8 cellular contexts compared by ENCODE assay signal in the genomic region with DNA sequence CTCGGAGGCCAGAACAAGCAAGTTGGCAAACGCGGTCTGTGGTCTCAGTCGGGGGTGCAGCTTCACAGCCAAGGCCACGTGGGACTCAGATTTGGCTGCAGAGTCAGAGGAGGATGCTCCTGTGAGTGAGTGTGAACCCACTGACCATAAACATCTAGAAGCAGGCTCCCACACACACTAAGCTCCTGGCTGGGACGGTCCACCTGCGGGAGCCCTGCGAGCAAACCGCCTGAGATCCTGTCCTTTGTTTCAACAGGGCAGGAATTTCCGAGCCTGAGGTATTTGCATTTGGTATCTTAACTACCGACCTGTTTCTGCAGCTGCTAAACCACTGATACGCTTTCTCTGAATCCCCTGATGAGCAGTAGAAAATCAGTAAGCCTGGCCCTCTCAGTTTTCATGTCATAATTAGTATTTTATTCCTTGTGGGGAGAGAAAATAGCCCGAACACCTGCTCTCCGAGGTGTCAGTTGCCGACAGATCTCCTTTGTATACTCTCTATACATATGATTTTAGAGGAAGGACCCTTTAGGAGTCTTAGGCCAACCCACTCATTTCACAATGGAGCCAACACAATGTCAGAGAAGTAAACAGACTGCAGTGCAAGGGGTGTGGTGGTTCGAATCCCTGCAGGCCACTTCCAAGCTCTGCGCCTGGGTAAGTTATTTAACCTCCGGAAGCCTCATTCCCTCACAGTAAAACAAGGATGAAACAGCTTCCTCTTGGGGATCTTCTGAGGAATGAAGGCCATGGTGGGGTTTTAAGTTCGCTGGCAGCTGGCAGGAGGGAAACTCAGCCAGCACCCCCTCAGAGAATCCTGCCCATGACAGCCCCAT. TPM values are rescaled to one million over a fixed set of nuclear protein-coding genes. Genes with fewer than 3 reads are reported as not detected.
DNase-seq lines count a peak whose midpoint lies in the region; ATAC-seq, FAIRE-seq and TF ChIP-seq lines count a peak whose summit lies in the region.
"Had no signal": no experiment of that assay in that cellular context is flagged by ENCODE, and none has a peak within 500 bp of the region (broad histone marks: within the 10 kb centered on the region; RNA-seq: fewer than 3 reads in every experiment).

No MANE protein-coding gene starts in this region.

- WGBS in HUES64, result 24% methylated on average over 18 of the region's 19 CpGs
- WGBS in GM12878 (ENCODE audit: insufficient coverage, insufficient replicate concordance, low lambda C conversion rate, missing lambda C conversion rate), result 17% methylated on average over 19 of the region's 19 CpGs

- H3K27ac ChIP-seq in HUES64 (ENCODE audit: low read depth, low read length) (peak overlapping the region; percentile 93), GM12878 (ENCODE audit: control insufficient read depth, insufficient read depth) (peak overlapping the region; percentile 66), left lung (no peak overlapping the region)

- H3K4me3 ChIP-seq in HUES64 (ENCODE audit: low read length) (peak overlapping the region; percentile 19; the same call in 1 of the 2 replicates), GM12878 (peak overlapping the region; percentile 32; the same call in 1 of the 2 replicates), left lung (no peak overlapping the region)

- H4K20me1 ChIP-seq in GM12878 (ENCODE audit: control insufficient read depth, insufficient read depth), result no peaks in the 10 kb centered on the region

- H3K4me1 ChIP-seq in HUES64 (ENCODE audit: insufficient read depth, low read length), result peaks cover 20% of the 10 kb centered on the region
- H3K4me1 ChIP-seq in GM12878 (ENCODE audit: control insufficient read depth, insufficient read depth, low read length), result peaks cover 16% of the 10 kb centered on the region
- peaks cover 5 to 7% of the 10 kb centered on the region in 2 donors for H3K4me1 ChIP-seq in left lung

- no peak for FAIRE-seq in GM12878 (lab: Jason Lieb, UNC)
- FAIRE-seq: TTC549 had no signal

- TF ChIP-seq RAD21 in GM12878 (IDR thresholded peaks at IDR 0.05; ENCODE audit: insufficient read depth, low read depth, low read length), result no peak

- H3K79me2 ChIP-seq in GM12878 (ENCODE audit: control insufficient read depth, insufficient read depth, low read length), result no peaks in the 10 kb centered on the region

- peak overlapping the region; percentile 72 for H2AFZ ChIP-seq in GM12878 (ENCODE audit: control insufficient read depth, low read depth, low read length)

- no TSS peak for BruUV-seq in GM12878 (replicated peaks; lab: Mats Ljungman, UMichigan)

- H3K36me3 ChIP-seq in HUES64 (ENCODE audit: insufficient read depth, low read length) (no peaks in the 10 kb centered on the region), GM12878 (ENCODE audit: control insufficient read depth in 2 of 2, insufficient read depth in 2 of 2, low read length in 1 of 2) (no peaks in the 10 kb centered on the region), left lung (no peaks in the 10 kb centered on the region)

- H3K9me3 ChIP-seq in HUES64 (ENCODE audit: insufficient read depth, low read depth, low read length) (no peaks in the 10 kb centered on the region), GM12878 (replicated peaks; ENCODE audit: control insufficient read depth, insufficient read depth, low read length) (no peaks in the 10 kb centered on the region), left lung (no peaks in the 10 kb centered on the region)

- no peak; a peak in 1 of 4 replicates for TF ChIP-seq EP300 in GM12878 (IDR thresholded peaks at IDR 0.05; ENCODE audit: borderline replicate concordance in 1 of 2, control insufficient read depth in 1 of 2, low read depth in 2 of 2, low read length in 2 of 2)

- CTCF ChIA-PET in GM12878 (lab: Yijun Ruan, JAX), result interaction anchor here (0.8 to 2.8 kb wide), 7 partner anchors 20 to 820 kb away, joined by 3 to 13 read pairs (median 3); no protein-coding TSS in a partner anchor

- POLR2A ChIA-PET in GM12878 (lab: Charles Lee), result interaction anchor here (1.0 kb wide), 1 partner anchor 13 kb away, joined by 9 read pairs; no protein-coding TSS in a partner anchor

- in situ Hi-C loops in GM12878 (cut with MboI), result no loop called here

- SMC1A ChIA-PET in GM12878 (lab: Charles Lee; ENCODE audit: uncharacterized antibody, unreplicated experiment), result interaction anchor here (0.7 to 1.8 kb wide), 8 partner anchors 14 to 151 kb away, joined by 3 to 6 read pairs (median 4); partner anchors contain the start of gene TTC1

- TF ChIP-seq CTCF in GM12878 (IDR thresholded peaks at IDR 0.05 in 2 of 3, conservative IDR thresholded peaks at IDR 0.05 in 1 of 3; ENCODE audit: control insufficient read depth in 2 of 3, extremely low read depth in 1 of 3, insufficient read depth in 1 of 3, low read depth in 3 of 3, low read length in 3 of 3) (no peak), left lung (IDR thresholded peaks at IDR 0.05) (no peak)

- peak overlapping the region; percentile 73 for H3K9ac ChIP-seq in HUES64 (ENCODE audit: low read depth, low read length)
- H3K9ac ChIP-seq in GM12878 (ENCODE audit: control insufficient read depth, insufficient read depth, low read length), result peak overlapping the region; percentile 7

- RAD21 ChIA-PET in GM12878 (lab: Charles Lee; ENCODE audit: unreplicated experiment), result interaction anchor here (0.7 to 1.3 kb wide), 6 partner anchors 10 to 80 kb away, joined by 3 to 4 read pairs (median 3); no protein-coding TSS in a partner anchor

- ATAC-seq in GM19468 (IDR thresholded peaks at IDR 0.05; ENCODE audit: extremely low read depth, unreplicated experiment) (peak; percentile 52), GM12878 (peak; percentile 87), sciatic nerve (peak; percentile 29), left lung (no peak)

- intact Hi-C loops in GM12878 (cut with micrococcal nuclease; ENCODE audit: unreplicated experiment), result no loop called here
- intact Hi-C loops in sciatic nerve (cut with DNase I), result no loop called here
- intact Hi-C loops in left lung (cut with DNase I), result no loop called here

- TF ChIP-seq POLR2A in GM12878 (IDR thresholded peaks at IDR 0.05; ENCODE audit: low read depth, low read length), result no peak

- DNase-seq in GM12878 (ENCODE audit: low read depth, low spot score) (peak; percentile 28), sciatic nerve (ENCODE audit: low spot score) (no peak), RKO (ENCODE audit: low spot score) (no peak), left lung (no peak)
- DNase-seq in effector CD8-positive, alpha-beta T cell (lab: John Stamatoyannopoulos, UW), result no peak

- peak overlapping the region; percentile 78 for H3K4me2 ChIP-seq in GM12878 (ENCODE audit: control insufficient read depth, insufficient read depth)

- H3K27me3 ChIP-seq in HUES64 (ENCODE audit: insufficient read depth, low read length), result no peaks in the 10 kb centered on the region
- H3K27me3 ChIP-seq in GM12878 (replicated peaks in 1 of 2; ENCODE audit: control insufficient read depth in 2 of 2, insufficient read depth in 2 of 2, low read length in 1 of 2), result no peaks in the 10 kb centered on the region
- H3K27me3 ChIP-seq in left lung, result no peaks in the 10 kb centered on the region

TF ChIP-seq in GM12878, 131 proteins besides CTCF, POLR2A, EP300 and RAD21 (continues in another document):
- TF ChIP-seq, protein P1, sequence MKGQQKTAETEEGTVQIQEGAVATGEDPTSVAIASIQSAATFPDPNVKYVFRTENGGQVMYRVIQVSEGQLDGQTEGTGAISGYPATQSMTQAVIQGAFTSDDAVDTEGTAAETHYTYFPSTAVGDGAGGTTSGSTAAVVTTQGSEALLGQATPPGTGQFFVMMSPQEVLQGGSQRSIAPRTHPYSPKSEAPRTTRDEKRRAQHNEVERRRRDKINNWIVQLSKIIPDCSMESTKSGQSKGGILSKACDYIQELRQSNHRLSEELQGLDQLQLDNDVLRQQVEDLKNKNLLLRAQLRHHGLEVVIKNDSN (IDR thresholded peaks at IDR 0.05; ENCODE audit: borderline replicate concordance, extremely low read length, insufficient read depth, low read depth, low read length), result peak; percentile 56
- no peak for TF ChIP-seq KLF5 (IDR thresholded peaks at IDR 0.05; ENCODE audit: partially characterized antibody)
- no peak for TF ChIP-seq MEF2A (IDR thresholded peaks at IDR 0.05; ENCODE audit: insufficient read depth, low read depth, low read length)
- peak; percentile 55; the same call in 1 of the 2 replicates for TF ChIP-seq MTA2 (IDR thresholded peaks at IDR 0.05; ENCODE audit: low read depth)
- TF ChIP-seq EZH2 (IDR thresholded peaks at IDR 0.05; ENCODE audit: borderline replicate concordance, control insufficient read depth, low read depth, low read length), result no peak
- TF ChIP-seq IKZF1 (conservative IDR thresholded peaks at IDR 0.05), result peak; percentile 77
- TF ChIP-seq RAD51 (IDR thresholded peaks at IDR 0.05), result peak; percentile 62; the same call in 1 of the 2 replicates
- TF ChIP-seq CBX5 (IDR thresholded peaks at IDR 0.05; ENCODE audit: low read depth), result no peak
- TF ChIP-seq NFIC (IDR thresholded peaks at IDR 0.05; ENCODE audit: low read depth, low read length), result peak; percentile 60
- TF ChIP-seq EED (IDR thresholded peaks at IDR 0.05; ENCODE audit: low read depth), result peak; percentile 49
- TF ChIP-seq MTA3 (IDR thresholded peaks at IDR 0.05; ENCODE audit: borderline replicate concordance, low read length), result peak; percentile 41; the same call in 1 of the 2 replicates
- TF ChIP-seq GATAD2B (conservative IDR thresholded peaks at IDR 0.05; ENCODE audit: low read depth), result no peak
- TF ChIP-seq SIN3A (IDR thresholded peaks at IDR 0.05; ENCODE audit: low read depth, low read length), result no peak
- no peak for TF ChIP-seq KDM1A (IDR thresholded peaks at IDR 0.05; ENCODE audit: borderline replicate concordance)

RNA-seq across cellular contexts. Expression of gene PWWP2A, which starts 41.0 kb away (rescaled TPM):
- 31.3 TPM for polyA plus RNA-seq in HUES64 (2013, experiment 1 of 2)
- polyA plus RNA-seq in HUES64 (2013, experiment 2 of 2), result 28.2 TPM
- total RNA-seq in GM12878 (2013; cell fraction: nucleolus; rRNA removed), result 57.4 and 61.1 TPM in 2 replicates
- total RNA-seq in GM12878 (2014; rRNA removed) (19.5 and 21.0 TPM in 2 replicates), GM12878 (2014; rRNA removed; fragmentation: Illumina TruSeq; extraction: Trizol) (20.2 and 20.7 TPM in 2 replicates), GM12878 (2021) (23.9 and 26.1 TPM in 2 replicates), sciatic nerve (26.6 TPM), left lung (10 to 100 TPM; 24.6 to 25.2 TPM)
- 5.5 TPM for polyA plus RNA-seq in GM12878 (2011; ENCODE audit: low read depth)
- polyA plus RNA-seq in GM12878 (2011; rRNA removed) (18.3 and 18.4 TPM in 2 replicates), GM12878 (2014; fragmentation: Illumina TruSeq; extraction: Trizol) (24.9 and 31.3 TPM in 2 replicates), GM12878 (2014; fragmentation: Nextera tagmentation; extraction: Ambion mirVana) (1 to 10 TPM; 5.7 to 6.9 TPM), GM12878 (2014; rRNA removed) (15.6 and 16.8 TPM in 2 replicates), GM12878 (2016; fragmentation: Nextera tagmentation; extraction: Ambion mirVana) (10 to 100 TPM; 16.0 to 17.1 TPM)
- polyA plus RNA-seq in GM12878 (2011; cell fraction: cytosol; rRNA removed), result 12.8 and 13.5 TPM in 2 replicates
- polyA plus RNA-seq in GM12878 (2011; cell fraction: nucleus; rRNA removed), result 10.8 and 10.9 TPM in 2 replicates
- 8.4 and 10.4 TPM in 2 replicates for polyA plus RNA-seq in GM12878 (2012)
- 10.8 and 13.4 TPM in 2 replicates for polyA minus RNA-seq in GM12878 (2011; rRNA and poly(A)+ RNA removed)
- polyA minus RNA-seq in GM12878 (2011; cell fraction: cytosol; rRNA and poly(A)+ RNA removed), result 5.1 and 7.2 TPM in 2 replicates
- polyA minus RNA-seq in GM12878 (2011; cell fraction: nucleus; rRNA and poly(A)+ RNA removed), result 5.1 and 7.7 TPM in 2 replicates

Comparison
In these comparisons a context has a peak if more than half of its experiments do, and no peak if none do; other contexts are left out.
1. H3K27ac ChIP-seq: peak in HUES64 (single experiment) and GM12878 (single experiment); none in left lung (0 of 2).
2. H3K4me3 ChIP-seq: peak in HUES64 (single experiment) and GM12878 (single experiment); none in left lung (0 of 2).